Comparison of ENCODE assay signal across 2 cellular contexts in genomic region chr1:47912756-47913155, GRCh38.
TF ChIP-seq lines count a peak whose summit lies in the region.

No MANE protein-coding gene starts in this region.

TF ChIP-seq in GM23338, 12 proteins besides CTCF, POLR2A, EP300 and RAD21:
- TF ChIP-seq ZNF462 (CRISPR knock-in tag; IDR thresholded peaks at IDR 0.05) (no peak), POLR2AphosphoS5 (IDR thresholded peaks at IDR 0.05; ENCODE audit: low read depth) (no peak)

TF ChIP-seq in HepG2, 621 proteins besides CTCF, POLR2A, EP300 and RAD21 (continued from another document):
- TF ChIP-seq ZFY (CRISPR knock-in tag; IDR thresholded peaks at IDR 0.05): 0 out of 2 replicates have a peak, but pooled peaks have one; percentile 18
- peak; percentile 49 for TF ChIP-seq AGO2 (optimal IDR thresholded peaks at IDR 0.05; ENCODE audit: low read depth, low read length)
- TF ChIP-seq ZNF879 (CRISPR knock-in tag; IDR thresholded peaks at IDR 0.05): peak; percentile 11; the same call in 1 of the 2 replicates
- TF ChIP-seq ZNF687 (CRISPR knock-in tag; IDR thresholded peaks at IDR 0.05): peak; percentile 68; the same call in 1 of the 2 replicates
- TF ChIP-seq KAT2B (IDR thresholded peaks at IDR 0.05; ENCODE audit: borderline replicate concordance, low read depth, low read length): no peak
- TF ChIP-seq ZNF367 (CRISPR knock-in tag; IDR thresholded peaks at IDR 0.05; ENCODE audit: borderline replicate concordance): no peak
- TF ChIP-seq ZNF335 (CRISPR knock-in tag; IDR thresholded peaks at IDR 0.05): peak; percentile 16; the same call in 1 of the 2 replicates
- no peak for TF ChIP-seq SATB2 (CRISPR knock-in tag; IDR thresholded peaks at IDR 0.05)
- TF ChIP-seq SIN3B (IDR thresholded peaks at IDR 0.05; ENCODE audit: low read length): no peak
- 0 out of 2 replicates have a peak, but pooled peaks have one; percentile 12 for TF ChIP-seq FUBP1 (CRISPR knock-in tag; IDR thresholded peaks at IDR 0.05; ENCODE audit: borderline replicate concordance)
- TF ChIP-seq HOXA3 (CRISPR knock-in tag; IDR thresholded peaks at IDR 0.05): no peak
- no peak for TF ChIP-seq ETV5 (CRISPR knock-in tag; IDR thresholded peaks at IDR 0.05; ENCODE audit: borderline replicate concordance)
- TF ChIP-seq KAT7 (CRISPR knock-in tag; IDR thresholded peaks at IDR 0.05; ENCODE audit: borderline replicate concordance): 0 out of 2 replicates have a peak, but pooled peaks have one; percentile 22
- TF ChIP-seq ZNF607 (CRISPR knock-in tag; IDR thresholded peaks at IDR 0.05; ENCODE audit: borderline replicate concordance): peak; percentile 42; the same call in 1 of the 2 replicates
- TF ChIP-seq ZNF850 (CRISPR knock-in tag; conservative IDR thresholded peaks at IDR 0.05): 0 out of 2 replicates have a peak, but pooled peaks have one; percentile 37
- TF ChIP-seq ZNF891 (CRISPR knock-in tag; IDR thresholded peaks at IDR 0.05): 0 out of 2 replicates have a peak, but pooled peaks have one; percentile 66
- no peak for TF ChIP-seq MLX (CRISPR knock-in tag; IDR thresholded peaks at IDR 0.05)
- 0 out of 2 replicates have a peak, but pooled peaks have one; percentile 21 for TF ChIP-seq MTERF4 (CRISPR knock-in tag; IDR thresholded peaks at IDR 0.05)
- peak; percentile 14; the same call in 1 of the 2 replicates for TF ChIP-seq SSRP1 (CRISPR knock-in tag; IDR thresholded peaks at IDR 0.05)
- TF ChIP-seq NAIF1 (CRISPR knock-in tag; IDR thresholded peaks at IDR 0.05; ENCODE audit: borderline replicate concordance): no peak
- TF ChIP-seq ZNF512 (CRISPR knock-in tag; IDR thresholded peaks at IDR 0.05): 0 out of 2 replicates have a peak, but pooled peaks have one; percentile 13
- no peak for TF ChIP-seq ZBTB42 (CRISPR knock-in tag; IDR thresholded peaks at IDR 0.05)
- TF ChIP-seq SRY (CRISPR knock-in tag; IDR thresholded peaks at IDR 0.05): 0 out of 2 replicates have a peak, but pooled peaks have one; percentile 33
- 0 out of 2 replicates have a peak, but pooled peaks have one; percentile 19 for TF ChIP-seq ZFP41 (CRISPR knock-in tag; IDR thresholded peaks at IDR 0.05; ENCODE audit: borderline replicate concordance)
- TF ChIP-seq PAF1 (CRISPR knock-in tag; IDR thresholded peaks at IDR 0.05): no peak
- TF ChIP-seq GABPA (IDR thresholded peaks at IDR 0.05; ENCODE audit: low read depth, low read length): no peak
- TF ChIP-seq GABPA (CRISPR knock-in tag; IDR thresholded peaks at IDR 0.05; ENCODE audit: low read depth): no peak
- peak; percentile 75 for TF ChIP-seq ZC3H4 (CRISPR knock-in tag; IDR thresholded peaks at IDR 0.05; ENCODE audit: borderline replicate concordance)
